In genomic region chr1:43619314-43619790, GRCh38 we compare ENCODE assay signal across 18 cellular contexts.
"Had no signal": no experiment of that assay in that cellular context is flagged by ENCODE, and none has a peak within 500 bp of the region (broad histone marks: within the 10 kb centered on the region; RNA-seq: fewer than 3 reads in every experiment).

No MANE protein-coding gene starts in this region.

- H3K4me3 Mint-ChIP-seq: effector memory CD8-positive, alpha-beta T cell; naive thymus-derived CD4-positive, alpha-beta T cell; nephron progenitor cell had no signal

- H3K27me3 Mint-ChIP-seq: effector memory CD8-positive, alpha-beta T cell; naive thymus-derived CD4-positive, alpha-beta T cell had no signal

- H3K9me3 ChIP-seq: esophagus squamous epithelium, gastroesophageal sphincter, left ventricle myocardium inferior, sigmoid colon, stomach, thoracic aorta, transverse colon had no signal

- H3K27ac ChIP-seq: esophagus squamous epithelium, gastroesophageal sphincter, left ventricle myocardium inferior, sigmoid colon, skin epidermis, stomach, thoracic aorta, transverse colon had no signal

- H3K9me3 Mint-ChIP-seq: effector memory CD8-positive, alpha-beta T cell; naive thymus-derived CD4-positive, alpha-beta T cell; nephron progenitor cell had no signal

- H3K27ac Mint-ChIP-seq: effector memory CD8-positive, alpha-beta T cell; naive thymus-derived CD4-positive, alpha-beta T cell; nephron progenitor cell had no signal

- H3K36me3 Mint-ChIP-seq: naive thymus-derived CD4-positive, alpha-beta T cell had no signal

- H3K4me1 Mint-ChIP-seq: naive thymus-derived CD4-positive, alpha-beta T cell had no signal

- DNase-seq: effector memory CD8-positive, alpha-beta T cell; esophagus squamous epithelium; foreskin fibroblast; glutamatergic neuron; islet precursor cell; left cardiac atrium; left ventricle myocardium inferior; naive thymus-derived CD4-positive, alpha-beta T cell; nephron progenitor cell; sigmoid colon; stimulated activated CD4-positive, alpha-beta T cell treated with anti-CD3 and anti-CD28 coated beads, Interleukin-2, amount 100 ng/mL, for 24 hours; stimulated activated naive CD4-positive, alpha-beta T cell; stomach; substantia nigra; transverse colon had no signal

- H3K4me1 ChIP-seq: esophagus squamous epithelium, gastroesophageal sphincter, left ventricle myocardium inferior, sigmoid colon, stomach, transverse colon had no signal

- H3K36me3 ChIP-seq: left ventricle myocardium inferior had no signal

- ATAC-seq: effector memory CD8-positive, alpha-beta T cell; gastroesophageal sphincter; left cardiac atrium; naive thymus-derived CD4-positive, alpha-beta T cell had no signal

- H3K4me3 ChIP-seq: esophagus squamous epithelium, gastroesophageal sphincter, left ventricle myocardium inferior, sigmoid colon, skin epidermis, stomach, thoracic aorta, transverse colon had no signal

- H3K27me3 ChIP-seq: esophagus squamous epithelium, gastroesophageal sphincter, sigmoid colon, stomach, transverse colon had no signal
